16 cellular contexts compared by ENCODE assay signal in genomic region chr5:60829490-60830266, GRCh38. TPM values are rescaled to one million over a fixed set of nuclear protein-coding genes. Genes with fewer than 3 reads are reported as not detected.
DNase-seq lines count a peak whose midpoint lies in the region; ATAC-seq lines count a peak whose summit lies in the region.
"Had no signal": no experiment of that assay in that cellular context is flagged by ENCODE, and none has a peak within 500 bp of the region (broad histone marks: within the 10 kb centered on the region; RNA-seq: fewer than 3 reads in every experiment).

No MANE protein-coding gene starts in this region.

- no peaks in the 10 kb centered on the region for H3K27me3 Mint-ChIP-seq in activated CD4-positive, alpha-beta memory T cell treated with anti-CD3 and anti-CD28 coated beads for 36 hours
- H3K27me3 Mint-ChIP-seq in stimulated activated naive B cell treated with anti-CD40 and anti-IgM and Interleukin-4, amounts not matched to agents 10 μg/mL and 1 μg/mL and 100 μg/mL, for 72 hours = no peaks in the 10 kb centered on the region
- H3K27me3 Mint-ChIP-seq: memory B cell had no signal

- POLR2A ChIA-PET in activated CD4-positive, alpha-beta memory T cell treated with anti-CD3 and anti-CD28 coated beads for 36 hours (lab: Charles Lee) = no interaction called here

- DNase-seq in DMS53 treated with DMSO at 0.1 percent for 48 hours (lab: John Stamatoyannopoulos, UW; ENCODE audit: unreplicated experiment) = peak; percentile 65
- no peak for DNase-seq in activated CD4-positive, alpha-beta memory T cell treated with anti-CD3 and anti-CD28 coated beads for 36 hours
- no peak for DNase-seq in stimulated activated naive B cell treated with anti-CD40 and anti-IgM and Interleukin-4, amounts not matched to agents 10 μg/mL and 1 μg/mL and 100 μg/mL, for 72 hours
- DNase-seq in Right ventricle myocardium inferior (ENCODE audit: missing footprints) = no peak
- DNase-seq in NCI-H128 (lab: John Stamatoyannopoulos, UW; ENCODE audit: unreplicated experiment) = no peak
- DNase-seq: cerebellar nuclear complex; IMR-90; NCI-H1417 treated with DMSO at 0.1 percent for 48 hours; NCI-H774; SHP77 treated with DMSO at 0.1 percent for 48 hours; sigmoid colon; stimulated activated CD4-positive, alpha-beta T cell treated with anti-CD3 and anti-CD28 coated beads, Interleukin-4, amount 100 ng/mL, for 1 hour; upper lobe of left lung had no signal

- H3K4me1 Mint-ChIP-seq in activated CD4-positive, alpha-beta memory T cell treated with anti-CD3 and anti-CD28 coated beads for 36 hours (ENCODE audit: low read depth) = peaks cover 8% of the 10 kb centered on the region
- H3K4me1 Mint-ChIP-seq in stimulated activated naive B cell treated with anti-CD40 and anti-IgM and Interleukin-4, amounts not matched to agents 10 μg/mL and 1 μg/mL and 100 μg/mL, for 72 hours = peaks cover 10 to 13% of the 10 kb centered on the region in 2 donors
- H3K4me1 Mint-ChIP-seq: memory B cell had no signal

- no peak overlapping the region for H3K4me3 Mint-ChIP-seq in activated CD4-positive, alpha-beta memory T cell treated with anti-CD3 and anti-CD28 coated beads for 36 hours
- H3K4me3 Mint-ChIP-seq in stimulated activated naive B cell treated with anti-CD40 and anti-IgM and Interleukin-4, amounts not matched to agents 10 μg/mL and 1 μg/mL and 100 μg/mL, for 72 hours = no peak overlapping the region
- H3K4me3 Mint-ChIP-seq: memory B cell had no signal

- intact Hi-C loops in activated CD4-positive, alpha-beta memory T cell treated with anti-CD3 and anti-CD28 coated beads for 36 hours (cut with micrococcal nuclease) = no loop called here
- intact Hi-C loops in Right ventricle myocardium inferior (cut with DNase I) = no loop called here

- ATAC-seq in GM18498 (IDR thresholded peaks at IDR 0.05; ENCODE audit: unreplicated experiment) (peak; percentile 47), HG03280 (IDR thresholded peaks at IDR 0.05; ENCODE audit: unreplicated experiment) (peak; percentile 43), Right ventricle myocardium inferior (no peak)
- ATAC-seq in stimulated activated naive B cell treated with anti-CD40 and anti-IgM and Interleukin-4, amounts not matched to agents 10 μg/mL and 1 μg/mL and 100 μg/mL, for 72 hours (replicated peaks) = no peak

- H3K9me3 Mint-ChIP-seq in activated CD4-positive, alpha-beta memory T cell treated with anti-CD3 and anti-CD28 coated beads for 36 hours = no peaks in the 10 kb centered on the region
- no peaks in the 10 kb centered on the region for H3K9me3 Mint-ChIP-seq in stimulated activated naive B cell treated with anti-CD40 and anti-IgM and Interleukin-4, amounts not matched to agents 10 μg/mL and 1 μg/mL and 100 μg/mL, for 72 hours
- H3K9me3 Mint-ChIP-seq: memory B cell had no signal

- no peaks in the 10 kb centered on the region for H3K36me3 Mint-ChIP-seq in activated CD4-positive, alpha-beta memory T cell treated with anti-CD3 and anti-CD28 coated beads for 36 hours
- H3K36me3 Mint-ChIP-seq in stimulated activated naive B cell treated with anti-CD40 and anti-IgM and Interleukin-4, amounts not matched to agents 10 μg/mL and 1 μg/mL and 100 μg/mL, for 72 hours = no peaks in the 10 kb centered on the region
- H3K36me3 Mint-ChIP-seq: memory B cell had no signal

- CTCF ChIA-PET in activated CD4-positive, alpha-beta memory T cell treated with anti-CD3 and anti-CD28 coated beads for 36 hours (lab: Charles Lee) = no interaction called here

- H3K27ac Mint-ChIP-seq in activated CD4-positive, alpha-beta memory T cell treated with anti-CD3 and anti-CD28 coated beads for 36 hours = peak overlapping the region; percentile 30
- no peak overlapping the region for H3K27ac Mint-ChIP-seq in stimulated activated naive B cell treated with anti-CD40 and anti-IgM and Interleukin-4, amounts not matched to agents 10 μg/mL and 1 μg/mL and 100 μg/mL, for 72 hours
- H3K27ac Mint-ChIP-seq: memory B cell had no signal

RNA-seq across cellular contexts. Expression of gene ELOVL7, which starts 14.4 kb away (rescaled TPM):
- under 1 TPM; 0.34 to 0.38 TPM for total RNA-seq in activated CD4-positive, alpha-beta memory T cell treated with anti-CD3 and anti-CD28 coated beads for 36 hours
- 0.46 TPM for total RNA-seq in Right ventricle myocardium inferior

Comparison
In these comparisons a context has a peak if more than half of its experiments do, and no peak if none do; other contexts are left out.
1. ATAC-seq: peak in GM18498 (single experiment) and HG03280 (single experiment); none in stimulated activated naive B cell treated with anti-CD40 and anti-IgM and Interleukin-4, amounts not matched to agents 10 μg/mL and 1 μg/mL and 100 μg/mL, for 72 hours (0 of 2) and Right ventricle myocardium inferior (single experiment).